8 cellular contexts compared by ENCODE assay signal in the genomic region with DNA sequence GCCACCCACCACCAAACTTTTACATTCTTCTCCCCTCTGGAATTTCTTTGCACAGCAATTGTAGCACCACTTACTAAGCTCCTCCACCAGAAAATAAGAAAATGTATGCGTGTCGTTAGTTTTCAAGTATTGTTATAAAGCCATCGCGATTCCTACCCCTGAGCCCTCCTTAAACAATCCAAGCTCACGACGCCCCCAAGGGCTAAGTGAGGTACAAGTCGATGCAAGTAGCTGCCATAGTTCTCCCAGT. TPM values are rescaled to one million over a fixed set of nuclear protein-coding genes. Genes with fewer than 3 reads are reported as not detected.
DNase-seq lines count a peak whose midpoint lies in the region; ATAC-seq and TF ChIP-seq lines count a peak whose summit lies in the region.

No MANE protein-coding gene starts in this region.

- ATAC-seq in left lung (peak; percentile 1), GM18505 (IDR thresholded peaks at IDR 0.05; ENCODE audit: unreplicated experiment) (no peak)

- H3K36me3 ChIP-seq in DOHH2 (ENCODE audit: control insufficient read depth, low read length) (peaks cover 16% of the 10 kb centered on the region), Loucy (ENCODE audit: insufficient read depth, low read length) (no peaks in the 10 kb centered on the region; the same call in 1 of the 2 replicates), left lung (peaks cover 0 to 28% of the 10 kb centered on the region in 2 donors), tibial nerve (peaks cover 0 to 30% (median 0%) of the 10 kb centered on the region in 3 donors)

- peak overlapping the region; percentile 86 for H3K9ac ChIP-seq in Loucy (ENCODE audit: low read depth, low read length, poor library complexity, severe bottlenecking)

- H3K9me3 ChIP-seq in DOHH2 (ENCODE audit: control insufficient read depth, insufficient read depth, low read length) (no peaks in the 10 kb centered on the region), Loucy (ENCODE audit: insufficient read depth, low read depth, low read length) (no peaks in the 10 kb centered on the region), left lung (no peaks in the 10 kb centered on the region), tibial nerve (no peaks in the 10 kb centered on the region)

- WGBS in tibial nerve, 2 donors: 10 to 15% methylated on average over 7 of the region's 7 CpGs

- peak overlapping the region; percentile 87 for H3K4me3 ChIP-seq in DOHH2 (ENCODE audit: low read length)
- peak overlapping the region; percentile 91 for H3K4me3 ChIP-seq in Loucy (ENCODE audit: low read length, poor library complexity, severe bottlenecking)
- peak overlapping the region; percentile 65 for H3K4me3 ChIP-seq in astrocyte of the cerebellum (ENCODE audit: low read depth, low read length)
- H3K4me3 ChIP-seq in left lung: peak overlapping the region; percentile 80 to 91
- peak overlapping the region; percentile 56 to 97 (median 84) for H3K4me3 ChIP-seq in tibial nerve

- H3F3A ChIP-seq in DOHH2 (ENCODE audit: control insufficient read depth, insufficient read depth): peaks cover 4% of the 10 kb centered on the region; the same call in 1 of the 2 replicates
- H3F3A ChIP-seq in Loucy (ENCODE audit: low read depth): no peaks in the 10 kb centered on the region

- TF ChIP-seq EP300 in tibial nerve (IDR thresholded peaks at IDR 0.05): no peak

- peak; percentile 60 for TF ChIP-seq CTCF in DOHH2 (IDR thresholded peaks at IDR 0.05; ENCODE audit: low read depth, low read length, poor library complexity, severe bottlenecking)
- peak; percentile 49 for TF ChIP-seq CTCF in Loucy (conservative IDR thresholded peaks at IDR 0.05; ENCODE audit: low read length)
- peak; percentile 28 for TF ChIP-seq CTCF in astrocyte of the cerebellum (IDR thresholded peaks at IDR 0.05; ENCODE audit: low read depth, low read length, missing control alignments)
- no peak for TF ChIP-seq CTCF in left lung (IDR thresholded peaks at IDR 0.05)
- TF ChIP-seq CTCF in tibial nerve (IDR thresholded peaks at IDR 0.05): no peak

- H3K27me3 ChIP-seq in DOHH2 (ENCODE audit: control insufficient read depth, low read length) (peaks cover 22% of the 10 kb centered on the region), Loucy (ENCODE audit: insufficient read depth, low read length, poor library complexity, severe bottlenecking) (no peaks in the 10 kb centered on the region), left lung (no peaks in the 10 kb centered on the region), tibial nerve (no peaks in the 10 kb centered on the region)

- TF ChIP-seq POLR2A in tibial nerve (IDR thresholded peaks at IDR 0.05): no peak
- no peak for TF ChIP-seq POLR2A in GM18505 (IDR thresholded peaks at IDR 0.05; ENCODE audit: borderline replicate concordance, extremely low read depth, insufficient read depth, insufficient read length)

- H3K4me1 ChIP-seq in DOHH2 (ENCODE audit: control insufficient read depth, low read length) (peaks cover 39% of the 10 kb centered on the region), Loucy (ENCODE audit: insufficient read depth, low read length, poor library complexity, severe bottlenecking) (peaks cover 30% of the 10 kb centered on the region), left lung (peaks cover 17 to 71% of the 10 kb centered on the region in 2 donors), tibial nerve (peaks cover 0 to 64% (median 32%) of the 10 kb centered on the region in 4 donors)

- H3K79me2 ChIP-seq in DOHH2 (ENCODE audit: control insufficient read depth, low read length): peaks cover 34% of the 10 kb centered on the region
- peaks cover 52% of the 10 kb centered on the region for H3K79me2 ChIP-seq in Loucy (ENCODE audit: insufficient read depth, low read length)

- DNase-seq in astrocyte of the cerebellum (ENCODE audit: low read depth) (peak; percentile 22), left lung (no peak), tibial nerve (ENCODE audit: low spot score in 2 of 2) (no peak), NCI-H187 (lab: John Stamatoyannopoulos, UW) (no peak)
- DNase-seq in stimulated activated CD4-positive, alpha-beta T cell treated with anti-CD3 and anti-CD28 coated beads, Interleukin-15, amount 100 ng/mL, for 24 hours: no peak

- in situ Hi-C loops in astrocyte of the cerebellum (cut with HindIII; ENCODE audit: low sequenced_read_pairs): no loop called here

- no peaks in the 10 kb centered on the region for H3K9me2 ChIP-seq in DOHH2 (replicated peaks; ENCODE audit: control insufficient read depth, low read length)
- H3K9me2 ChIP-seq in Loucy (replicated peaks; ENCODE audit: low read depth, low read length): no peaks in the 10 kb centered on the region

- H2AFZ ChIP-seq in Loucy (ENCODE audit: low read length): no peak overlapping the region

- H4K20me1 ChIP-seq in DOHH2 (ENCODE audit: control insufficient read depth, insufficient read depth, low read depth, low read length) (no peaks in the 10 kb centered on the region), Loucy (ENCODE audit: insufficient read depth, low read length, poor library complexity, severe bottlenecking) (peaks cover 43% of the 10 kb centered on the region)

- intact Hi-C loops in left lung (cut with DNase I): loop anchor here in 1 of 2 donors (5.0 kb wide), 1 partner anchor 56 kb away; no protein-coding TSS in a partner anchor

- peak overlapping the region; percentile 69 for H3K4me2 ChIP-seq in DOHH2 (ENCODE audit: low read length)
- peak overlapping the region; percentile 99 for H3K4me2 ChIP-seq in Loucy (ENCODE audit: low read depth, low read length, poor library complexity, severe bottlenecking)

- no peak overlapping the region for H3K27ac ChIP-seq in DOHH2 (ENCODE audit: low read depth, low read length)
- peak overlapping the region; percentile 95 to 99 for H3K27ac ChIP-seq in left lung
- H3K27ac ChIP-seq in tibial nerve: peak overlapping the region; percentile 44 to 97 (median 86)

RNA-seq across cellular contexts. Expression of gene FRAT2, which starts 1.3 kb away (rescaled TPM):
- total RNA-seq in left lung (10 to 100 TPM; 12.8 to 30.2 TPM), tibial nerve (10 to 100 TPM; 14.6 to 28.2 (median 23.3) TPM)

RNA-seq across cellular contexts. Expression of gene FRAT1, which starts 14.2 kb away (rescaled TPM):
- total RNA-seq in left lung: 10 to 100 TPM in 1 of 2 donors, 1 to 10 TPM in 1; 5.2 to 10.8 TPM
- 10 to 100 TPM in 1 of 4 donors, 1 to 10 TPM in 3; 6.8 to 10.0 (median 8.5) TPM for total RNA-seq in tibial nerve

RNA-seq across cellular contexts. Expression of gene ARHGAP19, which starts 40.8 kb away (rescaled TPM):
- total RNA-seq in left lung: 10 to 100 TPM in 1 of 2 donors, 1 to 10 TPM in 1; 9.8 to 11.4 TPM
- 100 to 1,000 TPM in 1 of 4 donors, 10 to 100 TPM in 3; 37.5 to 109 (median 77.7) TPM for total RNA-seq in tibial nerve

Comparison
In these comparisons a context has a peak if more than half of its experiments do, and no peak if none do; other contexts are left out.
1. CTCF ChIP-seq: peak in DOHH2 (single experiment), Loucy (single experiment) and astrocyte of the cerebellum (single experiment); none in left lung (0 of 2) and tibial nerve (0 of 5).
2. Peak in every context shown above with its lines, with median percentiles within 50 percentile points of each other: H3K4me3 ChIP-seq.